Comparison of ENCODE assay signal across 31 cellular contexts in the genomic region with DNA sequence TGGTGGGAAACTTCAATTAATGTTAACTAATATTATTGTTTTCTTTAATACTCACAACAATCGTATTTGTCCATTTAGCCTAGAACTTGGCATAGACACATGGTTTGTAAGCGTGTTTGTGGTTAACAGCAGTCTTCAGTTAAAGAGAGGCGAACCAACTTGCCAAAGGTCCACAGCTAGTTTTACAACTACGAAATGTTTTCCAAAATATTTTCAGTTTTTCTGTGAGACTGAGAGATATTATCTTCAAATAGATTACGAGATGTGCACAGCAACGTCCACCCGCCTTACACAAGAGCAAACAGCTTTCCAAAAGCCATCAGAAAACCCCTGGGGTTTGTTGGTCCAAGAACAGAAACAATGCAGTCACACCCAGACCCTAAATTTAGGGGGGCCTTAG. TPM values are rescaled to one million over a fixed set of nuclear protein-coding genes. Genes with fewer than 3 reads are reported as not detected.
DNase-seq lines count a peak whose midpoint lies in the region; ATAC-seq and TF ChIP-seq lines count a peak whose summit lies in the region.
"Had no signal": no experiment of that assay in that cellular context is flagged by ENCODE, and none has a peak within 500 bp of the region (broad histone marks: within the 10 kb centered on the region; RNA-seq: fewer than 3 reads in every experiment).

No MANE protein-coding gene starts in this region.

- H3K9me3 ChIP-seq in mesenchymal stem cell (ENCODE audit: control insufficient read depth, low read length) (no peaks in the 10 kb centered on the region), aorta (ENCODE audit: control insufficient read depth, low read length) (no peaks in the 10 kb centered on the region)
- H3K9me3 ChIP-seq: BE2C, gastrocnemius medialis, neutrophil, right lobe of liver, tibial artery had no signal

- H3K9ac ChIP-seq in mesenchymal stem cell (ENCODE audit: low read length), result peak overlapping the region; percentile 42

- no peak overlapping the region for H3K4ac ChIP-seq in mesenchymal stem cell (ENCODE audit: low read depth in 1 of 2, low read length in 2 of 2)

- H3K36me3 Mint-ChIP-seq in natural killer cell, result no peaks in the 10 kb centered on the region
- H3K36me3 Mint-ChIP-seq in natural killer cell treated with Interleukin-12 subunit alpha and Interleukin-12 subunit beta and Interleukin-15 and Interleukin-18, amount 100 ng/mL, for 72 hours, result no peaks in the 10 kb centered on the region
- H3K36me3 Mint-ChIP-seq: activated naive CD8-positive, alpha-beta T cell had no signal

- no peaks in the 10 kb centered on the region for H3K4me1 ChIP-seq in mesenchymal stem cell (ENCODE audit: control insufficient read depth, insufficient read depth, low read depth, low read length)
- no peaks in the 10 kb centered on the region for H3K4me1 ChIP-seq in aorta (ENCODE audit: control insufficient read depth in 1 of 2, insufficient read depth in 2 of 2, low read length in 2 of 2)
- H3K4me1 ChIP-seq: BE2C, right lobe of liver had no signal

- H3K18ac ChIP-seq in mesenchymal stem cell (ENCODE audit: low read depth in 1 of 2, low read length in 2 of 2), result no peak overlapping the region

- no peaks in the 10 kb centered on the region for H3K79me1 ChIP-seq in mesenchymal stem cell (replicated peaks; ENCODE audit: low read length, poor library complexity, severe bottlenecking)

- H3K27ac ChIP-seq in VCaP (peak overlapping the region; percentile 61), mesenchymal stem cell (ENCODE audit: low read length, poor library complexity, severe bottlenecking) (no peak overlapping the region), aorta (ENCODE audit: low read depth in 1 of 2, low read length in 2 of 2) (no peak overlapping the region)
- H3K27ac ChIP-seq: epithelial cell of prostate, gastrocnemius medialis, neutrophil, right lobe of liver, tibial artery had no signal

- intact Hi-C loops in natural killer cell (cut with micrococcal nuclease) (no loop called here), aorta (cut with DNase I) (loop anchor here (5.0 kb wide), 1 partner anchor 56 kb away; no protein-coding TSS in a partner anchor)

- no peak overlapping the region for H2AK5ac ChIP-seq in mesenchymal stem cell (ENCODE audit: low read length, severe bottlenecking)

- no peaks in the 10 kb centered on the region for H3K9me3 Mint-ChIP-seq in natural killer cell
- no peaks in the 10 kb centered on the region for H3K9me3 Mint-ChIP-seq in natural killer cell treated with Interleukin-12 subunit alpha and Interleukin-12 subunit beta and Interleukin-15 and Interleukin-18, amount 100 ng/mL, for 72 hours

- peak overlapping the region in 1 of 2 donors; percentile 63 for H3K27ac Mint-ChIP-seq in natural killer cell
- no peak overlapping the region for H3K27ac Mint-ChIP-seq in natural killer cell treated with Interleukin-12 subunit alpha and Interleukin-12 subunit beta and Interleukin-15 and Interleukin-18, amount 100 ng/mL, for 72 hours
- H3K27ac Mint-ChIP-seq: activated naive CD8-positive, alpha-beta T cell; progenitor cell of endocrine pancreas had no signal

- peaks cover 22 to 25% of the 10 kb centered on the region in 2 donors for H3K4me1 Mint-ChIP-seq in natural killer cell
- peaks cover 0 to 6% of the 10 kb centered on the region in 2 donors for H3K4me1 Mint-ChIP-seq in natural killer cell treated with Interleukin-12 subunit alpha and Interleukin-12 subunit beta and Interleukin-15 and Interleukin-18, amount 100 ng/mL, for 72 hours (ENCODE audit: low read depth in 2 of 2)

- H3K27me3 ChIP-seq in mesenchymal stem cell (ENCODE audit: control insufficient read depth in 1 of 2, insufficient read depth in 1 of 2, low read length in 2 of 2), result peaks cover 0 to 15% of the 10 kb centered on the region in 2 experiments
- no peaks in the 10 kb centered on the region for H3K27me3 ChIP-seq in aorta (ENCODE audit: control insufficient read depth in 1 of 2, insufficient read depth in 2 of 2, low read length in 1 of 2)
- H3K27me3 ChIP-seq: BE2C, gastrocnemius medialis, right lobe of liver, tibial artery had no signal

- TF ChIP-seq CTCF in natural killer cell (IDR thresholded peaks at IDR 0.05), result no peak
- no peak for TF ChIP-seq CTCF in VCaP (conservative IDR thresholded peaks at IDR 0.05)

- no peak overlapping the region for H3K4me3 ChIP-seq in mesenchymal stem cell (ENCODE audit: insufficient read depth in 1 of 2, low read depth in 1 of 2, low read length in 2 of 2)
- H3K4me3 ChIP-seq in aorta (ENCODE audit: low read length in 2 of 2), result no peak overlapping the region
- H3K4me3 ChIP-seq: gastrocnemius medialis, right lobe of liver, tibial artery had no signal

- no peaks in the 10 kb centered on the region for H3K27me3 Mint-ChIP-seq in natural killer cell (ENCODE audit: low read depth in 2 of 2)
- H3K27me3 Mint-ChIP-seq in natural killer cell treated with Interleukin-12 subunit alpha and Interleukin-12 subunit beta and Interleukin-15 and Interleukin-18, amount 100 ng/mL, for 72 hours, result no peaks in the 10 kb centered on the region
- H3K27me3 Mint-ChIP-seq: activated naive CD8-positive, alpha-beta T cell; progenitor cell of endocrine pancreas had no signal

- DNase-seq in natural killer cell (no peak), mesenchymal stem cell (no peak), aorta (no peak), NCI-H2227 treated with DMSO at 0.1 percent for 48 hours (lab: John Stamatoyannopoulos, UW) (no peak)
- DNase-seq in natural killer cell treated with Interleukin-12 subunit alpha and Interleukin-12 subunit beta and Interleukin-15 and Interleukin-18, amount 100 ng/mL, for 72 hours (ENCODE audit: low spot score), result no peak
- DNase-seq: activated T-cell treated with anti-CD3 and anti-CD28 coated beads for 4 hours; anterior cingulate cortex; BE2C; DMS 273 treated with DMSO at 0.1 percent for 48 hours; effector CD8-positive, alpha-beta T cell; gastrocnemius medialis; H7; hypothalamus; left colon; mesendoderm; NCI-H1417 treated with DMSO at 0.1 percent for 48 hours; NCI-H2081; NCI-H226; NCI-H526 treated with DMSO at 0.1 percent for 48 hours; right lobe of liver; SHP77 treated with DMSO at 0.1 percent for 48 hours; stimulated activated CD4-positive, alpha-beta T cell treated with anti-CD3 and anti-CD28 coated beads, Interleukin-4, amount 100 ng/mL, for 1 hour; tibial artery had no signal

- peak overlapping the region; percentile 69 for H3K4me3 Mint-ChIP-seq in natural killer cell
- no peak overlapping the region for H3K4me3 Mint-ChIP-seq in natural killer cell treated with Interleukin-12 subunit alpha and Interleukin-12 subunit beta and Interleukin-15 and Interleukin-18, amount 100 ng/mL, for 72 hours
- H3K4me3 Mint-ChIP-seq: activated naive CD8-positive, alpha-beta T cell had no signal

- H4K8ac ChIP-seq in mesenchymal stem cell (ENCODE audit: low read length), result no peak overlapping the region

- H2AFZ ChIP-seq in mesenchymal stem cell (ENCODE audit: low read depth, low read length), result no peak overlapping the region

- no peaks in the 10 kb centered on the region for H3K36me3 ChIP-seq in mesenchymal stem cell (ENCODE audit: control insufficient read depth in 1 of 2, insufficient read depth in 2 of 2, low read depth in 1 of 2, low read length in 2 of 2)
- H3K36me3 ChIP-seq in aorta (ENCODE audit: control insufficient read depth in 1 of 2, insufficient read depth in 2 of 2, low read length in 1 of 2), result no peaks in the 10 kb centered on the region
- H3K36me3 ChIP-seq: BE2C, gastrocnemius medialis, neutrophil, right lobe of liver, tibial artery had no signal

- peak in 2 of 3 donors; percentile 36 to 61 for ATAC-seq in natural killer cell
- no peak for ATAC-seq in natural killer cell treated with Interleukin-12 subunit alpha and Interleukin-12 subunit beta and Interleukin-15 and Interleukin-18, amount 100 ng/mL, for 72 hours
- peak; percentile 26 for ATAC-seq in aorta (ENCODE audit: low FRiP score)
- ATAC-seq in HG02678 (IDR thresholded peaks at IDR 0.05; ENCODE audit: unreplicated experiment), result no peak
- no peak for ATAC-seq in GM19351 (IDR thresholded peaks at IDR 0.05; ENCODE audit: unreplicated experiment)
- ATAC-seq: gastrocnemius medialis, left colon, Panc1, right lobe of liver had no signal

- no peak overlapping the region for H3K14ac ChIP-seq in mesenchymal stem cell (ENCODE audit: low read length in 2 of 2)

- H4K91ac ChIP-seq in mesenchymal stem cell (ENCODE audit: low read length), result no peak overlapping the region

- 95% methylated on average over 6 of the region's 7 CpGs for WGBS in mesenchymal stem cell
- WGBS in aorta, 2 donors, result 79 to 83% methylated on average over 7 of the region's 7 CpGs

- no peak overlapping the region for H3K23ac ChIP-seq in mesenchymal stem cell (ENCODE audit: low read length in 2 of 2)

- H2BK120ac ChIP-seq in mesenchymal stem cell (ENCODE audit: low read depth, low read length), result no peak overlapping the region

- no peak overlapping the region for H2BK12ac ChIP-seq in mesenchymal stem cell (ENCODE audit: low read length in 2 of 2)

- H2BK5ac ChIP-seq in mesenchymal stem cell (ENCODE audit: low read depth, low read length, poor library complexity, severe bottlenecking), result no peak overlapping the region

- no peak overlapping the region for H3K4me2 ChIP-seq in mesenchymal stem cell (ENCODE audit: low read length, poor library complexity, severe bottlenecking)

- no peak overlapping the region for H2BK15ac ChIP-seq in mesenchymal stem cell (ENCODE audit: low read depth, poor library complexity, severe bottlenecking)

RNA-seq across cellular contexts. Expression of gene RASSF3, which starts 58.6 kb away (rescaled TPM):
- total RNA-seq in natural killer cell (100 to 1,000 TPM in 1 of 3 donors, 10 to 100 TPM in 2; 63.4 to 105 (median 80.5) TPM), aorta (100 to 1,000 TPM; 197 to 418 TPM)
- 10 to 100 TPM; 64.3 to 92.1 TPM for total RNA-seq in natural killer cell treated with Interleukin-12 subunit alpha and Interleukin-12 subunit beta and Interleukin-15 and Interleukin-18, amount 100 ng/mL, for 72 hours
- polyA plus RNA-seq in mesenchymal stem cell (2013, experiment 1 of 2), result 30.7 TPM
- 32.3 TPM for polyA plus RNA-seq in mesenchymal stem cell (2013, experiment 2 of 2)
- 100 to 1,000 TPM in 1 of 2 donors, 10 to 100 TPM in 1; 85.1 to 445 TPM for polyA plus RNA-seq in aorta

Comparison
In these comparisons a context has a peak if more than half of its experiments do, and no peak if none do; other contexts are left out.
1. ATAC-seq: peak in natural killer cell (2 of 3) and aorta (single experiment); none in natural killer cell treated with Interleukin-12 subunit alpha and Interleukin-12 subunit beta and Interleukin-15 and Interleukin-18, amount 100 ng/mL, for 72 hours (0 of 2), HG02678 (single experiment) and GM19351 (single experiment).